In the genomic region with DNA sequence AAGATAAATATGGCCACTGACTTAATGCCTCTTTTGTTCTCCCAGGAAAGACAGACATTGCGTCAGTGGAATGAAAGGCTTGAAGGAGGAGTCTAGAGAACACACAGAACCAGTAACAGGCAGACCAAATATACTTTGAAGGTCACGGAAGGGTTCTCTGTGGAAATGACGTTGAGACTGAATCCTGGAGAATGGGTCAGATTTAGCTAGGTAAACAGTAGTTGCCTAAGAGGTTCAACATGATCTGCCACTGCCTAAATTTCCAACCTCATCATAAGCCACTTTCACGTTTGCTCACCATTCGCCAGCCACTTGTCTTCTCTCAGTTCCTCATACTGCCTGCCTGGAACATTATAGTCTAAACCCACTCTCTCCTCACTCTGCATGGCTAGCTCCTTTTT, we compare ENCODE assay signal across 8 cellular contexts. TPM values are rescaled to one million over a fixed set of nuclear protein-coding genes. Genes with fewer than 3 reads are reported as not detected.
DNase-seq lines count a peak whose midpoint lies in the region; ATAC-seq lines count a peak whose summit lies in the region.
"Had no signal": no experiment of that assay in that cellular context is flagged by ENCODE, and none has a peak within 500 bp of the region (broad histone marks: within the 10 kb centered on the region; RNA-seq: fewer than 3 reads in every experiment).

No MANE protein-coding gene starts in this region.

- in situ Hi-C loops in G401 (cut with HindIII; ENCODE audit: low sequenced_read_pairs), result no loop called here

- H3K27ac Mint-ChIP-seq in stimulated activated naive B cell treated with anti-CD40 and anti-IgM and Interleukin-4, amounts not matched to agents 10 μg/mL and 1 μg/mL and 100 μg/mL, for 72 hours, result no peak overlapping the region

- H3K9me3 Mint-ChIP-seq in stimulated activated naive B cell treated with anti-CD40 and anti-IgM and Interleukin-4, amounts not matched to agents 10 μg/mL and 1 μg/mL and 100 μg/mL, for 72 hours, result no peaks in the 10 kb centered on the region
- H3K9me3 Mint-ChIP-seq: naive B cell had no signal

- peaks cover 15 to 19% of the 10 kb centered on the region in 2 donors for H3K4me1 Mint-ChIP-seq in stimulated activated naive B cell treated with anti-CD40 and anti-IgM and Interleukin-4, amounts not matched to agents 10 μg/mL and 1 μg/mL and 100 μg/mL, for 72 hours

- no peaks in the 10 kb centered on the region for H3K36me3 Mint-ChIP-seq in stimulated activated naive B cell treated with anti-CD40 and anti-IgM and Interleukin-4, amounts not matched to agents 10 μg/mL and 1 μg/mL and 100 μg/mL, for 72 hours
- H3K36me3 Mint-ChIP-seq: naive B cell had no signal

- peaks cover 0 to 8% of the 10 kb centered on the region in 2 donors for H3K27me3 Mint-ChIP-seq in stimulated activated naive B cell treated with anti-CD40 and anti-IgM and Interleukin-4, amounts not matched to agents 10 μg/mL and 1 μg/mL and 100 μg/mL, for 72 hours
- H3K27me3 Mint-ChIP-seq: naive B cell had no signal

- DNase-seq in RPMI7951 (ENCODE audit: low read depth), result peak; percentile 30
- DNase-seq in stimulated activated naive B cell treated with anti-CD40 and anti-IgM and Interleukin-4, amounts not matched to agents 10 μg/mL and 1 μg/mL and 100 μg/mL, for 72 hours, result peak; percentile 31
- no peak for DNase-seq in stimulated activated CD4-positive, alpha-beta T cell treated with anti-CD3 and anti-CD28 coated beads, Interleukin-4, amount 100 ng/mL, for 4 hours
- DNase-seq in activated CD4-positive, alpha-beta T cell treated with anti-CD3 and anti-CD28 coated beads, Interleukin-2, amount 50 U/mL, for 1 hour, result no peak
- DNase-seq in G401 (ENCODE audit: low spot score), result no peak
- DNase-seq: naive B cell had no signal

- H3K4me3 Mint-ChIP-seq in stimulated activated naive B cell treated with anti-CD40 and anti-IgM and Interleukin-4, amounts not matched to agents 10 μg/mL and 1 μg/mL and 100 μg/mL, for 72 hours, result no peak overlapping the region
- H3K4me3 Mint-ChIP-seq: naive B cell had no signal

- ATAC-seq in GM19351 (IDR thresholded peaks at IDR 0.05; ENCODE audit: unreplicated experiment), result peak; percentile 97
- ATAC-seq in HG02973 (IDR thresholded peaks at IDR 0.05; ENCODE audit: unreplicated experiment), result peak; percentile 96
- peak; percentile 98 to 99 for ATAC-seq in stimulated activated naive B cell treated with anti-CD40 and anti-IgM and Interleukin-4, amounts not matched to agents 10 μg/mL and 1 μg/mL and 100 μg/mL, for 72 hours (replicated peaks)

RNA-seq across cellular contexts. Expression of gene PLA2G4A, which starts 20.5 kb away (rescaled TPM):
- total RNA-seq in RPMI7951 (2014; rRNA removed; shearing (Covaris generic)), result 5.6 and 6.7 TPM in 2 replicates
- total RNA-seq in G401 (2014; rRNA removed; shearing (Covaris generic)), result 0.06 TPM in 1 of 2 replicates, not detected in the other

Comparison
In these comparisons a context has a peak if more than half of its experiments do, and no peak if none do; other contexts are left out.
1. DNase-seq: peak in RPMI7951 (single experiment) and stimulated activated naive B cell treated with anti-CD40 and anti-IgM and Interleukin-4, amounts not matched to agents 10 μg/mL and 1 μg/mL and 100 μg/mL, for 72 hours (single experiment); none in stimulated activated CD4-positive, alpha-beta T cell treated with anti-CD3 and anti-CD28 coated beads, Interleukin-4, amount 100 ng/mL, for 4 hours (0 of 2), activated CD4-positive, alpha-beta T cell treated with anti-CD3 and anti-CD28 coated beads, Interleukin-2, amount 50 U/mL, for 1 hour (single experiment) and G401 (single experiment).
2. Peak in every context shown above with its lines, with median percentiles within 50 percentile points of each other: ATAC-seq.